ENCODE assay signal across 8 cellular contexts in the genomic region with DNA sequence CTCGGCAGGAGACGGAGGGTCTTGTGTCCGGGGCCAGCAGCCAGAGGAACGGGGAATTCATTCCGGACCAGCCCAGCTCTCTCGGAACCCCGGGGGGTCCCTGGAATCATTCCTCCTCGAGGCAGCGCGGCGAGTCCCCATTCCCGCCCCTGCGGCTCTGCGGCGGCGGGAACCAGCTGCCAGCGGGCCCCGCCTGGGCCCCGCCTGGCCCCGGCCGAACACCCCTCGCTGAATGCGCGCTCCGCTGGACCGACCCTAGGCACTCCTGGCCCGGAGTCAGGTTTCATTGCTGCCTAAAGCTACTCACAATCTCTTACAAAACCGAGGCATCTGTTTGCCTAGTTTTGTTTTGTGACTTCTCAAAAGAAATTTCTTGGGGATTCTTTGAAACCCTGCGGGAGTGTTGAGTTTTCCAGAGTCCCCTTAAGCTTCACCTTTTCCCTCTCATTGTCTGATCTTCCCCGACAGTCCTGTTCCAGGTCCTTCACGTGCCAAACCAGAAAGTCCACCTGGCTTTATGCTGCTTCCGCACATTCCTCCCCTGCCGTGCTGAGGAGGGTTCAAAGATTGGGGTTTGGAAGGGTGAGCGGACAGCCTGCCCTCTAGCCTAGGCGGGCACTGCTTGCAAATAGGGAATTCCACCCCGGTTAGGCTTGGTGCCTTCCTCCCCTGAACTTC. TPM values are rescaled to one million over a fixed set of nuclear protein-coding genes. Genes with fewer than 3 reads are reported as not detected.
A peak's percentile ranks its signal among the peaks of the same experiment; 100 is the strongest.
DNase-seq lines count a peak whose midpoint lies in the region; ATAC-seq and TF ChIP-seq lines count a peak whose summit lies in the region.

No MANE protein-coding gene starts in this region.

- TF ChIP-seq POLR2A in vagina (IDR thresholded peaks at IDR 0.05), result no peak

- H3K27me3 ChIP-seq in muscle layer of duodenum (ENCODE audit: low read depth, low read length) (no peaks in the 10 kb centered on the region), vagina (no peaks in the 10 kb centered on the region)

- DNase-seq in AG10803 (ENCODE audit: low read depth), result peak; percentile 31
- peak; percentile 28 for DNase-seq in SW480 (ENCODE audit: low spot score)
- DNase-seq in epithelial cell of prostate (ENCODE audit: low read depth, low spot score), result no peak
- DNase-seq in vagina (ENCODE audit: extremely low spot score in 2 of 2), result no peak
- no peak for DNase-seq in SIG-M5 (lab: John Stamatoyannopoulos, UW)

- ATAC-seq in GM18907 (IDR thresholded peaks at IDR 0.05; ENCODE audit: unreplicated experiment) (peak; percentile 33), HG03135 (IDR thresholded peaks at IDR 0.05; ENCODE audit: unreplicated experiment) (peak; percentile 24)

- H3K9me3 ChIP-seq in muscle layer of duodenum (ENCODE audit: control insufficient read depth in 1 of 2, low read length in 2 of 2) (no peaks in the 10 kb centered on the region), vagina (no peaks in the 10 kb centered on the region)

- intact Hi-C loops in vagina (cut with DNase I), result loop anchor here (5.0 to 10.0 kb wide), 3 partner anchors 92 to 132 kb away; no protein-coding TSS in a partner anchor

- H3K36me3 ChIP-seq in muscle layer of duodenum (ENCODE audit: control insufficient read depth in 1 of 2, insufficient read depth in 2 of 2, low read length in 2 of 2), result no peaks in the 10 kb centered on the region
- no peaks in the 10 kb centered on the region for H3K36me3 ChIP-seq in vagina

- H3K27ac ChIP-seq in epithelial cell of prostate (peak overlapping the region; percentile 60), muscle layer of duodenum (ENCODE audit: low read length) (peak overlapping the region; percentile 83), vagina (peak overlapping the region; percentile 96)

- peaks cover 0 to 13% of the 10 kb centered on the region in 2 donors for H3K4me1 ChIP-seq in muscle layer of duodenum (ENCODE audit: control insufficient read depth in 1 of 2, insufficient read depth in 2 of 2, low read length in 2 of 2)
- H3K4me1 ChIP-seq in vagina, result peaks cover 39% of the 10 kb centered on the region

- TF ChIP-seq CTCF in AG10803 (conservative IDR thresholded peaks at IDR 0.05; ENCODE audit: low read length) (no peak), vagina (IDR thresholded peaks at IDR 0.05) (no peak)

- H3K4me3 ChIP-seq in AG10803 (ENCODE audit: low read length) (peak overlapping the region; percentile 84), muscle layer of duodenum (ENCODE audit: low read depth in 1 of 2, low read length in 2 of 2) (peak overlapping the region; percentile 85 to 88), vagina (peak overlapping the region; percentile 76 to 88)

RNA-seq across cellular contexts. Expression of a gene that starts 0.8 kb away (rescaled TPM):
- 55.5 TPM for total RNA-seq in vagina

RNA-seq across cellular contexts. Expression of a gene that starts 48.7 kb away (rescaled TPM):
- 6.9 TPM for total RNA-seq in vagina

Comparison
In these comparisons a context has a peak if more than half of its experiments do, and no peak if none do; other contexts are left out.
1. DNase-seq: peak in AG10803 (single experiment) and SW480 (single experiment); none in epithelial cell of prostate (single experiment), vagina (0 of 2) and SIG-M5 (single experiment).
2. Peak in every context shown above with its lines, with median percentiles within 50 percentile points of each other: H3K4me3 ChIP-seq and H3K27ac ChIP-seq.